In genomic region chr5:113293068-113293571, GRCh38 we compare ENCODE assay signal across 10 cellular contexts.
A peak's percentile ranks its signal among the peaks of the same experiment; 100 is the strongest.
DNase-seq lines count a peak whose midpoint lies in the region; ATAC-seq and TF ChIP-seq lines count a peak whose summit lies in the region.
"Had no signal": no experiment of that assay in that cellular context is flagged by ENCODE, and none has a peak within 500 bp of the region (broad histone marks: within the 10 kb centered on the region; RNA-seq: fewer than 3 reads in every experiment).

No MANE protein-coding gene starts in this region.

- H3K4me1 ChIP-seq in endodermal cell (ENCODE audit: control insufficient read depth, insufficient read depth, low read length) = peaks cover 15% of the 10 kb centered on the region

- H3K4me3 ChIP-seq in endodermal cell (ENCODE audit: low read length) = peak overlapping the region; percentile 92

- ATAC-seq in HG03135 (IDR thresholded peaks at IDR 0.05; ENCODE audit: unreplicated experiment) (no peak), GM18907 (IDR thresholded peaks at IDR 0.05; ENCODE audit: unreplicated experiment) (no peak)

- peak overlapping the region; percentile 80 for H3K4me3 Mint-ChIP-seq in endodermal cell
- H3K4me3 Mint-ChIP-seq in nephron = peak overlapping the region; percentile 84 to 92 (median 91)

- H3K36me3 Mint-ChIP-seq in endodermal cell (ENCODE audit: low read depth) = no peaks in the 10 kb centered on the region
- peaks cover 4% of the 10 kb centered on the region for H3K36me3 Mint-ChIP-seq in nephron (ENCODE audit: low read depth)
- H3K36me3 Mint-ChIP-seq: stimulated activated naive B cell treated with anti-CD40 and anti-IgM and Interleukin-4, amounts not matched to agents 10 μg/mL and 1 μg/mL and 100 μg/mL, for 72 hours had no signal

- H3K27ac ChIP-seq in endodermal cell (ENCODE audit: low read depth, low read length) = no peak overlapping the region

- H3K36me3 ChIP-seq in endodermal cell (ENCODE audit: control insufficient read depth, insufficient read depth, low read length) = no peaks in the 10 kb centered on the region

- H3K27me3 ChIP-seq in endodermal cell (ENCODE audit: control insufficient read depth, insufficient read depth, low read length, poor library complexity, severe bottlenecking) = no peaks in the 10 kb centered on the region

- H3K9me3 Mint-ChIP-seq in endodermal cell (no peaks in the 10 kb centered on the region), nephron (no peaks in the 10 kb centered on the region)

- no peaks in the 10 kb centered on the region for H3K9me3 ChIP-seq in endodermal cell (ENCODE audit: control insufficient read depth, low read length)

- peaks cover 58% of the 10 kb centered on the region for H3K4me1 Mint-ChIP-seq in endodermal cell
- H3K4me1 Mint-ChIP-seq in nephron = peaks cover 52% of the 10 kb centered on the region

- H3K27ac Mint-ChIP-seq in endodermal cell (peak overlapping the region; percentile 80), nephron (peak overlapping the region; percentile 55 to 85 (median 81))
- H3K27ac Mint-ChIP-seq: stimulated activated naive B cell treated with anti-CD40 and anti-IgM and Interleukin-4, amounts not matched to agents 10 μg/mL and 1 μg/mL and 100 μg/mL, for 72 hours had no signal

- H3K9ac ChIP-seq in endodermal cell (ENCODE audit: extremely low read depth, low read length, poor library complexity, severe bottlenecking) = peak overlapping the region; percentile 65

- TF ChIP-seq CTCF in endodermal cell (conservative IDR thresholded peaks at IDR 0.05) (no peak), nephron (IDR thresholded peaks at IDR 0.05; ENCODE audit: unreplicated experiment in 3 of 3) (no peak)

- DNase-seq in Daoy (ENCODE audit: low read depth) = peak; percentile 19
- DNase-seq in NCI-H82 treated with DMSO at 0.1 percent for 48 hours (lab: John Stamatoyannopoulos, UW; ENCODE audit: unreplicated experiment) = peak; percentile 36
- DNase-seq in endodermal cell = peak; percentile 88
- DNase-seq in hepatic stellate cell (ENCODE audit: low spot score) = no peak
- no peak for DNase-seq in AML-193 (lab: John Stamatoyannopoulos, UW)
- DNase-seq: activated gamma-delta T cell; stimulated activated naive B cell treated with anti-CD40 and anti-IgM and Interleukin-4, amounts not matched to agents 10 μg/mL and 1 μg/mL and 100 μg/mL, for 72 hours had no signal

- 0 to 1% methylated on average over 6 to 8 of the region's 8 CpGs for WGBS in endodermal cell (ENCODE audit: insufficient coverage in 1 of 2, insufficient read length in 1 of 2), 2 experiments

- no peaks in the 10 kb centered on the region for H3K27me3 Mint-ChIP-seq in endodermal cell (ENCODE audit: insufficient read depth)
- no peaks in the 10 kb centered on the region for H3K27me3 Mint-ChIP-seq in nephron (ENCODE audit: low read depth)

Comparison
In these comparisons a context has a peak if more than half of its experiments do, and no peak if none do; other contexts are left out.
1. DNase-seq: peak in Daoy (single experiment), NCI-H82 treated with DMSO at 0.1 percent for 48 hours (single experiment) and endodermal cell (single experiment); none in hepatic stellate cell (single experiment) and AML-193 (0 of 2).